Comparison of ENCODE assay signal across 19 cellular contexts in the genomic region with DNA sequence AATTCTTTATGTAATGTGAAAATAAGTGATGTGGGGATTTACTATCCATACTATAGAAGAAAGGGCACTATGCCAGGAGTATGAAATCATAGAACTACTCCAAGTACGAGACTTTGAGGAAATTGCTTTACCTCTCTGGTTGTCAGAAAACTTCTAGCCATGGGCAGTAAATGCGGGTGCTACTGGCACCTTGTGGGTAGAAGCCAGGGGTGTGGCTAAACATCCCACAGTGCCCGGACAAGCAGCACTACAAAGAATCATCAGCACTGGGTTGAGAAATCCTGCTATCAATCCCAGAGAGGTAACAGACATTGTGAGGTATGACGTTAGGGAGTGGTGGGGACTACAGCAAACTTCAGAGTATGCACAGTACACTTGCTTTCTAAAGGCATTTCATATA.
DNase-seq lines count a peak whose midpoint lies in the region; ATAC-seq and TF ChIP-seq lines count a peak whose summit lies in the region.
"Had no signal": no experiment of that assay in that cellular context is flagged by ENCODE, and none has a peak within 500 bp of the region (broad histone marks: within the 10 kb centered on the region; RNA-seq: fewer than 3 reads in every experiment).

No MANE protein-coding gene starts in this region.

- H3K27ac ChIP-seq in mammary epithelial cell (ENCODE audit: insufficient read depth, low read depth, low read length) = no peak overlapping the region
- no peak overlapping the region for H3K27ac ChIP-seq in foreskin keratinocyte
- H3K27ac ChIP-seq in sigmoid colon = peak overlapping the region in 3 of 4 donors; percentile 45 to 61 (median 46)
- H3K27ac ChIP-seq: 22Rv1, GM23248 had no signal

- H3K27me3 ChIP-seq in mammary epithelial cell (ENCODE audit: insufficient read depth, low read length) (no peaks in the 10 kb centered on the region), foreskin keratinocyte (no peaks in the 10 kb centered on the region), sigmoid colon (no peaks in the 10 kb centered on the region)
- H3K27me3 ChIP-seq: BE2C had no signal

- no TSS peak for BruUV-seq in MCF 10A (replicated peaks; lab: Mats Ljungman, UMichigan)
- BruUV-seq in mammary epithelial cell (replicated peaks; lab: Mats Ljungman, UMichigan) = no TSS peak

- H3K36me3 ChIP-seq in mammary epithelial cell (ENCODE audit: insufficient read depth, low read length) = no peaks in the 10 kb centered on the region
- no peaks in the 10 kb centered on the region for H3K36me3 ChIP-seq in sigmoid colon
- H3K36me3 ChIP-seq: BE2C had no signal

- in situ Hi-C loops in mammary epithelial cell (cut with MboI; ENCODE audit: low sequenced_read_pairs in 2 of 2) = no loop called here

- H3K27me3 Mint-ChIP-seq in MCF 10A (ENCODE audit: insufficient read depth, unreplicated experiment) = no peaks in the 10 kb centered on the region
- H3K27me3 Mint-ChIP-seq: CD4-positive, CD25-positive, alpha-beta regulatory T cell had no signal

- no peak overlapping the region for H3K27ac Mint-ChIP-seq in MCF 10A (ENCODE audit: low read depth, unreplicated experiment)
- H3K27ac Mint-ChIP-seq: CD4-positive, CD25-positive, alpha-beta regulatory T cell had no signal

- no peak for TF ChIP-seq EP300 in sigmoid colon (IDR thresholded peaks at IDR 0.05)

- no peak overlapping the region for H3K4me3 ChIP-seq in mammary epithelial cell (replicated peaks in 1 of 3; ENCODE audit: insufficient read depth in 1 of 3, low read depth in 2 of 3, low read length in 3 of 3)
- no peak overlapping the region for H3K4me3 ChIP-seq in sigmoid colon
- H3K4me3 ChIP-seq: GM23248 had no signal

- H3K9me3 ChIP-seq in mammary epithelial cell (replicated peaks; ENCODE audit: insufficient read depth, low read length) (no peaks in the 10 kb centered on the region), sigmoid colon (no peaks in the 10 kb centered on the region)
- H3K9me3 ChIP-seq: BE2C had no signal

- H3K4me1 ChIP-seq in mammary epithelial cell (ENCODE audit: insufficient read depth, low read length) = no peaks in the 10 kb centered on the region
- no peaks in the 10 kb centered on the region for H3K4me1 ChIP-seq in foreskin keratinocyte
- H3K4me1 ChIP-seq in sigmoid colon = peaks cover 0 to 14% (median 13%) of the 10 kb centered on the region in 4 donors
- H3K4me1 ChIP-seq: BE2C had no signal

- 81% methylated on average over 3 of the region's 4 CpGs for WGBS in mammary epithelial cell (ENCODE audit: low coverage, missing lambda C conversion rate)
- WGBS in sigmoid colon, 2 donors = 66 to 88% methylated on average over 4 of the region's 4 CpGs

- H3K4me3 Mint-ChIP-seq in MCF 10A (ENCODE audit: unreplicated experiment) = no peak overlapping the region
- H3K4me3 Mint-ChIP-seq: CD4-positive, CD25-positive, alpha-beta regulatory T cell had no signal

- H3K4me1 Mint-ChIP-seq in MCF 10A (ENCODE audit: insufficient read depth, unreplicated experiment) = no peaks in the 10 kb centered on the region

- no peaks in the 10 kb centered on the region for H4K20me1 ChIP-seq in mammary epithelial cell (ENCODE audit: insufficient read depth, low read length)

- H3K4me2 ChIP-seq in mammary epithelial cell (ENCODE audit: insufficient read depth, low read depth, low read length) = no peak overlapping the region

- H2AFZ ChIP-seq in mammary epithelial cell (ENCODE audit: low read depth, low read length) = no peak overlapping the region
- H2AFZ ChIP-seq: GM23248 had no signal

- intact Hi-C loops in MCF 10A (cut with micrococcal nuclease) (no loop called here), mammary epithelial cell (cut with micrococcal nuclease) (no loop called here), sigmoid colon (cut with DNase I) (no loop called here)

- ATAC-seq in foreskin keratinocyte = no peak
- ATAC-seq: PC-3 had no signal

- H3K9ac ChIP-seq in mammary epithelial cell (ENCODE audit: insufficient read depth, low read length) = no peak overlapping the region
- H3K9ac ChIP-seq: GM23248 had no signal

- POLR2A ChIA-PET in MCF 10A (lab: Yijun Ruan, JAX) = interaction anchor here (0.8 kb wide), 1 partner anchor 19 kb away, joined by 4 read pairs; no protein-coding TSS in a partner anchor

- CTCF ChIA-PET in MCF 10A (lab: Yijun Ruan, JAX) = no interaction called here
- CTCF ChIA-PET in mammary epithelial cell (lab: Charles Lee; ENCODE audit: low non-redundant PET) = no interaction called here

- TF ChIP-seq CTCF in MCF 10A (IDR thresholded peaks at IDR 0.05; ENCODE audit: unreplicated experiment) (no peak), mammary epithelial cell (conservative IDR thresholded peaks at IDR 0.05 in 1 of 2, IDR thresholded peaks at IDR 0.05 in 1 of 2; ENCODE audit: extremely low read depth in 1 of 2, insufficient read depth in 1 of 2, low read depth in 1 of 2, low read length in 2 of 2) (no peak), foreskin keratinocyte (conservative IDR thresholded peaks at IDR 0.05) (peak; percentile 10), sigmoid colon (IDR thresholded peaks at IDR 0.05) (no peak)

- peak; percentile 20 for DNase-seq in MCF 10A (ENCODE audit: unreplicated experiment)
- no peak for DNase-seq in mammary epithelial cell
- DNase-seq in foreskin keratinocyte = peak; percentile 16 to 54
- DNase-seq in sigmoid colon = no peak
- DNase-seq in superior temporal gyrus (ENCODE audit: extremely low spot score) = no peak
- DNase-seq in NCI-H1694 (lab: John Stamatoyannopoulos, UW) = no peak
- no peak for DNase-seq in nucleus accumbens (lab: John Stamatoyannopoulos, UW)
- DNase-seq: ACHN; BE2C; CD4-positive, CD25-positive, alpha-beta regulatory T cell; GM23248; H7; Karpas-422; NCI-H2107; NCI-H524; NCI-H774; NK-92 treated with Interleukin-12 subunit alpha and Interleukin-12 subunit beta, amount 100 ng/mL, for 24 hours; PC-3 had no signal

- H3K79me2 ChIP-seq in mammary epithelial cell (ENCODE audit: insufficient read depth, low read length) = no peaks in the 10 kb centered on the region

- H3K9me3 Mint-ChIP-seq in MCF 10A (ENCODE audit: unreplicated experiment) = no peaks in the 10 kb centered on the region

- TF ChIP-seq POLR2A in sigmoid colon (IDR thresholded peaks at IDR 0.05) = no peak

- H3K36me3 Mint-ChIP-seq in MCF 10A (ENCODE audit: insufficient read depth, unreplicated experiment) = no peaks in the 10 kb centered on the region
- H3K36me3 Mint-ChIP-seq: CD4-positive, CD25-positive, alpha-beta regulatory T cell had no signal

- dilution Hi-C loops in mammary epithelial cell (cut with HindIII; ENCODE audit: low sequenced_read_pairs) = no loop called here

Comparison
In these comparisons a context has a peak if more than half of its experiments do, and no peak if none do; other contexts are left out.
1. DNase-seq: peak in MCF 10A (single experiment) and foreskin keratinocyte (2 of 2); none in mammary epithelial cell (single experiment), sigmoid colon (single experiment), superior temporal gyrus (single experiment), NCI-H1694 (single experiment) and nucleus accumbens (0 of 56).
2. H3K27ac ChIP-seq: peak in sigmoid colon (3 of 4); none in mammary epithelial cell (single experiment) and foreskin keratinocyte (single experiment).